11 cellular contexts compared by ENCODE assay signal in genomic region chr6:33590531-33591198, GRCh38. TPM values are rescaled to one million over a fixed set of nuclear protein-coding genes. Genes with fewer than 3 reads are reported as not detected.
DNase-seq lines count a peak whose midpoint lies in the region; ATAC-seq, FAIRE-seq and TF ChIP-seq lines count a peak whose summit lies in the region.
"Had no signal": no experiment of that assay in that cellular context is flagged by ENCODE, and none has a peak within 500 bp of the region (broad histone marks: within the 10 kb centered on the region; RNA-seq: fewer than 3 reads in every experiment).

No MANE protein-coding gene starts in this region.

- peaks cover 0 to 40% of the 10 kb centered on the region in 2 donors for H3K4me1 ChIP-seq in right atrium auricular region

- H3K36me3 ChIP-seq in WERI-Rb-1 = no peaks in the 10 kb centered on the region
- no peaks in the 10 kb centered on the region for H3K36me3 ChIP-seq in right atrium auricular region
- H3K36me3 ChIP-seq: thoracic aorta had no signal

- DNase-seq in GM19239 (ENCODE audit: insufficient read length, low spot score) = no peak
- DNase-seq in WERI-Rb-1 = peak; percentile 56
- no peak for DNase-seq in right atrium auricular region (ENCODE audit: low spot score)
- DNase-seq in GM03348 (ENCODE audit: low spot score) = no peak
- no peak for DNase-seq in urothelium cell line (ENCODE audit: low spot score)
- DNase-seq: NCI-H1048 had no signal

- ATAC-seq in HG03521 (IDR thresholded peaks at IDR 0.05; ENCODE audit: unreplicated experiment) (no peak), HG03342 (IDR thresholded peaks at IDR 0.05; ENCODE audit: unreplicated experiment) (no peak)

- H3K9me3 ChIP-seq in WERI-Rb-1 (ENCODE audit: severe bottlenecking) (no peaks in the 10 kb centered on the region), right atrium auricular region (no peaks in the 10 kb centered on the region)
- H3K9me3 ChIP-seq: thoracic aorta had no signal

- H3K27ac ChIP-seq in WERI-Rb-1 = peak overlapping the region; percentile 76
- peak overlapping the region; percentile 78 for H3K27ac ChIP-seq in right atrium auricular region
- peak overlapping the region in 16 of 21 experiments; percentile 10 to 74 (median 57) for H3K27ac ChIP-seq in skin epidermis
- H3K27ac ChIP-seq: thoracic aorta, VCaP had no signal

- H3K27me3 ChIP-seq in WERI-Rb-1 (ENCODE audit: insufficient read depth, low read depth, severe bottlenecking) (no peaks in the 10 kb centered on the region), right atrium auricular region (no peaks in the 10 kb centered on the region)

- no peak overlapping the region for H3K4me3 ChIP-seq in WERI-Rb-1 (ENCODE audit: low read depth, low read length)
- H3K4me3 ChIP-seq in right atrium auricular region = no peak overlapping the region
- no peak overlapping the region for H3K4me3 ChIP-seq in skin epidermis
- H3K4me3 ChIP-seq: thoracic aorta had no signal

- peak; percentile 8 for FAIRE-seq in GM19239 (lab: Jason Lieb, UNC)
- FAIRE-seq in urothelium cell line (lab: Jason Lieb, UNC) = no peak

- no peak for TF ChIP-seq CTCF in WERI-Rb-1 (IDR thresholded peaks at IDR 0.05; ENCODE audit: low read depth, low read length)
- no peak for TF ChIP-seq CTCF in right atrium auricular region (IDR thresholded peaks at IDR 0.05)

RNA-seq across cellular contexts. Expression of gene BAK1, which starts 10.6 kb away (rescaled TPM):
- total RNA-seq in right atrium auricular region = 1 to 10 TPM; 6.5 to 8.6 TPM

RNA-seq across cellular contexts. Expression of gene ITPR3, which starts 30.5 kb away (rescaled TPM):
- total RNA-seq in right atrium auricular region = 10 to 100 TPM in 1 of 2 donors, 1 to 10 TPM in 1; 6.2 to 17.7 TPM
